Comparison of ENCODE assay signal across 9 cellular contexts in genomic region chr16:56631832-56632159, GRCh38. TPM values are rescaled to one million over a fixed set of nuclear protein-coding genes. Genes with fewer than 3 reads are reported as not detected.
DNase-seq lines count a peak whose midpoint lies in the region; ATAC-seq lines count a peak whose summit lies in the region.
"Had no signal": no experiment of that assay in that cellular context is flagged by ENCODE, and none has a peak within 500 bp of the region (broad histone marks: within the 10 kb centered on the region; RNA-seq: fewer than 3 reads in every experiment).

No MANE protein-coding gene starts in this region.

- no peaks in the 10 kb centered on the region for H3K27me3 ChIP-seq in GM23248 (replicated peaks; ENCODE audit: insufficient read depth)

- H3K4me3 ChIP-seq in GM23248 = peak overlapping the region; percentile 70
- peak overlapping the region; percentile 30 for H3K4me3 ChIP-seq in iPS-11a (ENCODE audit: low read depth, low read length)
- H3K4me3 ChIP-seq in skeletal muscle cell (ENCODE audit: low read depth, low read length) = peak overlapping the region; percentile 42

- no peaks in the 10 kb centered on the region for H3K79me2 ChIP-seq in GM23248 (ENCODE audit: insufficient read depth)

- H3K27ac Mint-ChIP-seq in activated naive CD8-positive, alpha-beta T cell treated with anti-CD3 and anti-CD28 coated beads, Interleukin-2, amount 10 ng/mL, durations not matched to agents 7 days and 5 days = no peak overlapping the region

- no peaks in the 10 kb centered on the region for H3K9me3 ChIP-seq in GM23248 (ENCODE audit: low read depth)

- H3K36me3 Mint-ChIP-seq in activated naive CD8-positive, alpha-beta T cell treated with anti-CD3 and anti-CD28 coated beads, Interleukin-2, amount 10 ng/mL, durations not matched to agents 7 days and 5 days = peaks cover 2% of the 10 kb centered on the region

- no peak for ATAC-seq in activated naive CD8-positive, alpha-beta T cell treated with anti-CD3 and anti-CD28 coated beads, Interleukin-2, amount 10 ng/mL, durations not matched to agents 7 days and 5 days (ENCODE audit: low read depth)

- H3K9me2 ChIP-seq in GM23248 (ENCODE audit: insufficient read depth) = no peaks in the 10 kb centered on the region

- in situ Hi-C loops in GM23248 (cut with MboI) = no loop called here

- H3K4me1 Mint-ChIP-seq in activated naive CD8-positive, alpha-beta T cell treated with anti-CD3 and anti-CD28 coated beads, Interleukin-2, amount 10 ng/mL, durations not matched to agents 7 days and 5 days = peaks cover 24% of the 10 kb centered on the region

- H3F3A ChIP-seq in GM23248 (ENCODE audit: insufficient read depth) = peaks cover 25% of the 10 kb centered on the region

- DNase-seq in GM23248 (no peak), skeletal muscle cell (ENCODE audit: low read depth) (no peak), hepatic stellate cell (ENCODE audit: low spot score) (no peak), Ammon's horn (ENCODE audit: low spot score) (no peak), NCI-H187 treated with DMSO at 0.1 percent for 48 hours (lab: John Stamatoyannopoulos, UW) (no peak)
- no peak for DNase-seq in activated naive CD8-positive, alpha-beta T cell treated with anti-CD3 and anti-CD28 coated beads, Interleukin-2, amount 10 ng/mL, durations not matched to agents 7 days and 5 days
- no peak for DNase-seq in stimulated activated CD4-positive, alpha-beta T cell treated with anti-CD3 and anti-CD28 coated beads, Interleukin-4, amount 100 ng/mL, for 4 hours
- DNase-seq: central memory CD4-positive, alpha-beta T cell had no signal

- H4K20me1 ChIP-seq in GM23248 (ENCODE audit: insufficient read depth) = no peaks in the 10 kb centered on the region

- peak overlapping the region; percentile 91 for H2AFZ ChIP-seq in GM23248

- H3K4me3 Mint-ChIP-seq in activated naive CD8-positive, alpha-beta T cell treated with anti-CD3 and anti-CD28 coated beads, Interleukin-2, amount 10 ng/mL, durations not matched to agents 7 days and 5 days = peak overlapping the region; percentile 64

- H3K36me3 ChIP-seq in GM23248 (ENCODE audit: low read depth) = no peaks in the 10 kb centered on the region

- no peak overlapping the region for H3K27ac ChIP-seq in GM23248

- H3K9me3 Mint-ChIP-seq in activated naive CD8-positive, alpha-beta T cell treated with anti-CD3 and anti-CD28 coated beads, Interleukin-2, amount 10 ng/mL, durations not matched to agents 7 days and 5 days = no peaks in the 10 kb centered on the region

- 12 to 17% methylated on average over 12 to 14 of the region's 14 CpGs for WGBS in GM23248 (ENCODE audit: low coverage in 1 of 2, low lambda C conversion rate in 2 of 2, missing lambda C conversion rate in 2 of 2), 2 experiments

- peaks cover 4% of the 10 kb centered on the region; the same call in 1 of the 2 replicates for H3K4me1 ChIP-seq in GM23248 (ENCODE audit: insufficient read depth)

- peaks cover 62% of the 10 kb centered on the region for H3K27me3 Mint-ChIP-seq in activated naive CD8-positive, alpha-beta T cell treated with anti-CD3 and anti-CD28 coated beads, Interleukin-2, amount 10 ng/mL, durations not matched to agents 7 days and 5 days

- peak overlapping the region; percentile 84 for H3K4me2 ChIP-seq in GM23248 (ENCODE audit: unreplicated experiment)

- POLR2A ChIA-PET in activated naive CD8-positive, alpha-beta T cell treated with anti-CD3 and anti-CD28 coated beads, Interleukin-2, amount 10 ng/mL, durations not matched to agents 7 days and 5 days (lab: Charles Lee) = no interaction called here

- peak overlapping the region; percentile 69 for H3K9ac ChIP-seq in GM23248

RNA-seq across cellular contexts. Expression of gene MT1M, which starts 0.7 kb away (rescaled TPM):
- 3.8 and 8.2 TPM in 2 replicates for total RNA-seq in GM23248 (2014; rRNA removed; shearing (Covaris generic))
- 15.2 and 20.1 TPM in 2 replicates for polyA plus RNA-seq in GM23248 (2016; fragmentation: Nextera tagmentation; extraction: Ambion mirVana)
- not detected for total RNA-seq in activated naive CD8-positive, alpha-beta T cell treated with anti-CD3 and anti-CD28 coated beads, Interleukin-2, amount 10 ng/mL, durations not matched to agents 7 days and 5 days

RNA-seq across cellular contexts. Expression of gene MT1E, which starts 6.2 kb away (rescaled TPM):
- 178 TPM in 2 replicates for total RNA-seq in GM23248 (2014; rRNA removed; shearing (Covaris generic))
- 329 and 352 TPM in 2 replicates for polyA plus RNA-seq in GM23248 (2016; fragmentation: Nextera tagmentation; extraction: Ambion mirVana)
- total RNA-seq in activated naive CD8-positive, alpha-beta T cell treated with anti-CD3 and anti-CD28 coated beads, Interleukin-2, amount 10 ng/mL, durations not matched to agents 7 days and 5 days = 10 to 100 TPM; 32.6 to 36.4 TPM

RNA-seq across cellular contexts. Expression of gene MT1A, which starts 6.7 kb away (rescaled TPM):
- not detected in 2 replicates for total RNA-seq in GM23248 (2014; rRNA removed; shearing (Covaris generic))
- 2.3 and 3.3 TPM in 2 replicates for polyA plus RNA-seq in GM23248 (2016; fragmentation: Nextera tagmentation; extraction: Ambion mirVana)
- total RNA-seq in activated naive CD8-positive, alpha-beta T cell treated with anti-CD3 and anti-CD28 coated beads, Interleukin-2, amount 10 ng/mL, durations not matched to agents 7 days and 5 days = not detected

RNA-seq across cellular contexts. Expression of gene MT1B, which starts 19.9 kb away (rescaled TPM):
- total RNA-seq in GM23248 (2014; rRNA removed; shearing (Covaris generic)) = not detected in 2 replicates
- polyA plus RNA-seq in GM23248 (2016; fragmentation: Nextera tagmentation; extraction: Ambion mirVana) = not detected in 2 replicates
- not detected for total RNA-seq in activated naive CD8-positive, alpha-beta T cell treated with anti-CD3 and anti-CD28 coated beads, Interleukin-2, amount 10 ng/mL, durations not matched to agents 7 days and 5 days

RNA-seq across cellular contexts. Expression of gene MT2A, which starts 23.4 kb away (rescaled TPM):
- 109 and 211 TPM in 2 replicates for total RNA-seq in GM23248 (2014; rRNA removed; shearing (Covaris generic))
- polyA plus RNA-seq in GM23248 (2016; fragmentation: Nextera tagmentation; extraction: Ambion mirVana) = 3,414 and 3,441 TPM in 2 replicates
- 100 to 1,000 TPM; 115 to 135 TPM for total RNA-seq in activated naive CD8-positive, alpha-beta T cell treated with anti-CD3 and anti-CD28 coated beads, Interleukin-2, amount 10 ng/mL, durations not matched to agents 7 days and 5 days
